Comparison of ENCODE assay signal across 9 cellular contexts in genomic region chr1:202901555-202901954, GRCh38.
"Had no signal": no experiment of that assay in that cellular context is flagged by ENCODE, and none has a peak within 500 bp of the region (broad histone marks: within the 10 kb centered on the region; RNA-seq: fewer than 3 reads in every experiment).

No MANE protein-coding gene starts in this region.

- H3K4me3 ChIP-seq: GM23248, GM23338, HAP-1 had no signal

- ATAC-seq: GM23338, HCT116 had no signal

- H3K4me3 Mint-ChIP-seq: GM23338, H9, HFFc6 had no signal

- H3K27ac Mint-ChIP-seq: GM23338, H9, HFFc6 had no signal

- H3K4me1 Mint-ChIP-seq: GM23338, H9 had no signal

- H3K4me2 ChIP-seq: GM23338 had no signal

- H3K9ac ChIP-seq: GM23248 had no signal

- H2AFZ ChIP-seq: GM23248, GM23338 had no signal

- H3K4me1 ChIP-seq: HAP-1 had no signal

- DNase-seq: GM23248, GOT3, H7, H9, HCEC 1CT, HFFc6 had no signal

- H3K27ac ChIP-seq: GM23248 had no signal

- H3K9me3 ChIP-seq: HAP-1 had no signal

- H3K9me3 Mint-ChIP-seq: GM23338, H9, HFFc6 had no signal
